ENCODE assay signal across 24 cellular contexts in the genomic region with DNA sequence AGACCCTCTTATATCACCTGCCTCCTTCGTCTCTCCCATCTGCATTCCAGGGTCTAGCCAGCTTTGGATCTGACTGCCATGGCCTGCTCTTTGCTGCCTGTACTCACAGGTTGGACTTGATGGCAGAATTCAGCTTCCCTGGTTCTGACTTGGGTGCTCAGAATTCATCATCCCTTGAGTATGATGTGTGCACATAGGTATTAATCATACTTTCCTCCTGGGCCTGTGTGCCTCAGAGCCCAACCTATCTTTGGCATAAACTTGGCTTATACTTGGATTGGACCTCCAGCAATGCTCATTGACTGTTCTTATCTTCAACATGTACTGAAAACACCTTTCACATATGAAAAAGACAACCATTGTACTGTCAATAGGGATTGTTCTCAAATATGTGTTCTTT.
"Had no signal": no experiment of that assay in that cellular context is flagged by ENCODE, and none has a peak within 500 bp of the region (broad histone marks: within the 10 kb centered on the region; RNA-seq: fewer than 3 reads in every experiment).

No MANE protein-coding gene starts in this region.

- ATAC-seq: effector memory CD8-positive, alpha-beta T cell; gastroesophageal sphincter; left cardiac atrium; lower lobe of right lung; natural killer cell treated with Interleukin-12 subunit alpha and Interleukin-12 subunit beta and Interleukin-15 and Interleukin-18, amount 100 ng/mL, for 72 hours; pancreas; right cardiac atrium had no signal

- H3K4me2 ChIP-seq: neural progenitor cell had no signal

- H3K9me3 ChIP-seq: gastroesophageal sphincter, left ventricle myocardium inferior, lower lobe of right lung, pancreas, stomach, thoracic aorta, transverse colon had no signal

- H3K9me3 Mint-ChIP-seq: dendritic cell treated with granulocyte-macrophage colony-stimulating factor and Interleukin-4, amounts not matched to agents 40 ng/mL and 50 ng/mL, for 4 days; natural killer cell treated with Interleukin-12 subunit alpha and Interleukin-12 subunit beta and Interleukin-15 and Interleukin-18, amount 100 ng/mL, for 72 hours; neural progenitor cell had no signal

- H3K36me3 Mint-ChIP-seq: natural killer cell treated with Interleukin-12 subunit alpha and Interleukin-12 subunit beta and Interleukin-15 and Interleukin-18, amount 100 ng/mL, for 72 hours; neural progenitor cell had no signal

- H3K9ac ChIP-seq: neural progenitor cell had no signal

- DNase-seq: effector memory CD8-positive, alpha-beta T cell; foreskin fibroblast; glutamatergic neuron; kidney; left cardiac atrium; left ventricle myocardium inferior; lower lobe of right lung; mesenchymal stem cell; midbrain; occipital lobe; pancreas; right cardiac atrium; small intestine; stimulated activated CD4-positive, alpha-beta T cell treated with anti-CD3 and anti-CD28 coated beads, Interleukin-12 subunit alpha, Interleukin-12 subunit beta, amount 100 ng/mL, for 4 hours; stimulated activated naive CD4-positive, alpha-beta T cell; stomach; substantia nigra; transverse colon had no signal

- H3K36me3 ChIP-seq: gastroesophageal sphincter, left ventricle myocardium inferior, lower lobe of right lung, neural progenitor cell, pancreas, stomach, thoracic aorta, transverse colon had no signal

- H3K27me3 Mint-ChIP-seq: dendritic cell treated with granulocyte-macrophage colony-stimulating factor and Interleukin-4, amounts not matched to agents 40 ng/mL and 50 ng/mL, for 4 days; effector memory CD8-positive, alpha-beta T cell; natural killer cell treated with Interleukin-12 subunit alpha and Interleukin-12 subunit beta and Interleukin-15 and Interleukin-18, amount 100 ng/mL, for 72 hours; progenitor cell of endocrine pancreas had no signal

- H3K4me3 Mint-ChIP-seq: dendritic cell treated with granulocyte-macrophage colony-stimulating factor and Interleukin-4, amounts not matched to agents 40 ng/mL and 50 ng/mL, for 4 days; effector memory CD8-positive, alpha-beta T cell; natural killer cell treated with Interleukin-12 subunit alpha and Interleukin-12 subunit beta and Interleukin-15 and Interleukin-18, amount 100 ng/mL, for 72 hours; neural progenitor cell had no signal

- H2AFZ ChIP-seq: neural progenitor cell had no signal

- H3K27ac ChIP-seq: gastroesophageal sphincter, left ventricle myocardium inferior, lower lobe of right lung, neural progenitor cell, pancreas, stomach, thoracic aorta, transverse colon had no signal

- H3K27me3 ChIP-seq: gastroesophageal sphincter, neural progenitor cell, pancreas, stomach, transverse colon had no signal

- H3K4me1 ChIP-seq: gastroesophageal sphincter, left ventricle myocardium inferior, lower lobe of right lung, pancreas, stomach, transverse colon had no signal

- H3K27ac Mint-ChIP-seq: dendritic cell treated with granulocyte-macrophage colony-stimulating factor and Interleukin-4, amounts not matched to agents 40 ng/mL and 50 ng/mL, for 4 days; effector memory CD8-positive, alpha-beta T cell; natural killer cell treated with Interleukin-12 subunit alpha and Interleukin-12 subunit beta and Interleukin-15 and Interleukin-18, amount 100 ng/mL, for 72 hours; neural progenitor cell; progenitor cell of endocrine pancreas had no signal

- H3K4me3 ChIP-seq: gastroesophageal sphincter, left ventricle myocardium inferior, lower lobe of right lung, neural progenitor cell, pancreas, stomach, thoracic aorta, transverse colon had no signal
